ENCODE assay signal across 10 cellular contexts in the genomic region with DNA sequence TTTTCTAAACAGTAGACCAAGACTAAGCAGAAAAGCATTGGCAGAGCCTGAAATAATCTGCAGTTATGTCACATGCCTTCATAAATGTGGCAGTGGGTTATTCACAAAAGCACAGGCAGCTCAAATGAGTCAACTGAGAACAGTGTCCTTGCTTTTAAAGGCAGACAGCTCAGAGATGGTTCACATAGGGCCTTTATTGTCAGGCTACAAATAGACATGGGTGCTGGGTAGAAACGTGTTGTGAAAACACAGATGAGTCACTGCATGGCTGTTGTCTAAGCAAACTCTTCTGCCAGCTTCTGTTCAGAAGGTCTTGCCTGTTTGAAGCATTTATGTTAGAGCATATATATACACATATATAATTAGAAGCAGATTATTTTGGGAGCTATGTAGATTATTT.
DNase-seq lines count a peak whose midpoint lies in the region; ATAC-seq lines count a peak whose summit lies in the region.
"Had no signal": no experiment of that assay in that cellular context is flagged by ENCODE, and none has a peak within 500 bp of the region (broad histone marks: within the 10 kb centered on the region; RNA-seq: fewer than 3 reads in every experiment).

No MANE protein-coding gene starts in this region.

- ATAC-seq in esophagus mucosa (peak; percentile 63), HG02970 (IDR thresholded peaks at IDR 0.05; ENCODE audit: low FRiP score, unreplicated experiment) (no peak), GM19023 (IDR thresholded peaks at IDR 0.05; ENCODE audit: unreplicated experiment) (no peak)

- DNase-seq in AG20443 (ENCODE audit: low spot score): peak; percentile 67
- peak; percentile 1 for DNase-seq in LoVo (ENCODE audit: low spot score)
- DNase-seq in midbrain (lab: John Stamatoyannopoulos, UW): peak; percentile 11
- DNase-seq in ureter (ENCODE audit: low spot score): no peak
- DNase-seq in activated T-cell treated with anti-CD3 and anti-CD28 coated beads, Interleukin-2, amount 50 U/mL, for 1 hour: no peak
- DNase-seq: CD4-positive, alpha-beta T cell; stimulated activated CD4-positive, alpha-beta T cell treated with anti-CD3 and anti-CD28 coated beads, Interleukin-2, amount 100 ng/mL, for 24 hours had no signal

Comparison
In these comparisons a context has a peak if more than half of its experiments do, and no peak if none do; other contexts are left out.
1. DNase-seq: peak in AG20443 (single experiment), LoVo (single experiment) and midbrain (single experiment); none in ureter (single experiment) and activated T-cell treated with anti-CD3 and anti-CD28 coated beads, Interleukin-2, amount 50 U/mL, for 1 hour (single experiment).